8 cellular contexts compared by ENCODE assay signal in the genomic region with DNA sequence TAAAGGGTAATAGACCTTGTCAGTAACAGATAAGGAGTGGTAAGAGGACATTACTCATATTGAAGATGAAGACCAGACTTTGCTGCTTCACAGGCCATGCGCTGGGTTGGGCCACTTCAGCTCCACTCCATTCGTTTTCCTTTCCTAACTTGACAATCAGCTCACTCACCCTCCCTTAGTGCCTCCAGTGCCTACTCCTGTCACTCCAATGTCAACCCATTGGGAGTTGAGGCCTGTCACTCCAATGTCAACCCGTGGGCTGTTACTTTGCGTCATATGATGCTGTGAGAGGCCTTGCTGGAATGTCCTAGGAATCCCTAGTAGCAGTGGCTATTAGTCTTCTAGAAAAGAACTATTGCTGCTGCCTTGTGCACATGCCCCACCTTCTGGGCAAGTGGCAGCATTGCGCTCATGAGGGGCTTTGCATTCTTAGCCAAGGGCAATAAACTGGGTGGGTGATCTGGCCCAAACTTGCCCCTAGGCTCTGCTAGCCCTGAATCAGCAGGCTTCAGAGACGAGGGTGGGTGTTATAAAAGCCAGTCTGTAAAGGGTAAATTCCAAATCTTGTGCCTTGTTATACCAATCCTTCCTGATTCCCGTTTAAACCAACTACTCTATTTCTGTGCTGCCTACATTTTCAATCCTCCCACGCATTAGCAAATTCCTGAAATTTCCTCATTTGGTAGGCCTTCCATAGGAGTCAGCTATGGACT. TPM values are rescaled to one million over a fixed set of nuclear protein-coding genes. Genes with fewer than 3 reads are reported as not detected.
DNase-seq lines count a peak whose midpoint lies in the region; ATAC-seq and TF ChIP-seq lines count a peak whose summit lies in the region.

No MANE protein-coding gene starts in this region.

- no peaks in the 10 kb centered on the region for H3K4me1 ChIP-seq in body of pancreas

- WGBS in body of pancreas, 2 donors = 52 to 53% methylated on average over 7 to 8 of the region's 8 CpGs

- intact Hi-C loops in body of pancreas (cut with DNase I) = no loop called here

- H3K36me3 ChIP-seq in body of pancreas (replicated peaks in 1 of 2; ENCODE audit: insufficient read depth in 1 of 2, low read depth in 2 of 2) = peaks cover 11 to 13% of the 10 kb centered on the region in 2 donors

- TF ChIP-seq POLR2A in body of pancreas (IDR thresholded peaks at IDR 0.05) = no peak

- TF ChIP-seq CTCF in body of pancreas (IDR thresholded peaks at IDR 0.05) = peak; percentile 55 to 67 (median 60)

- H3K27me3 ChIP-seq in body of pancreas = no peaks in the 10 kb centered on the region

- no peaks in the 10 kb centered on the region for H3K9me3 ChIP-seq in body of pancreas

- DNase-seq in NOMO-1 (lab: John Stamatoyannopoulos, UW; ENCODE audit: unreplicated experiment in 2 of 2) (peak; percentile 18 to 56), NOMO-1 treated with dmso at 0.1 percent for 144 hours (lab: John Stamatoyannopoulos, UW; ENCODE audit: unreplicated experiment) (no peak), NCI-H187 (lab: John Stamatoyannopoulos, UW) (peak; percentile 50 to 78), UCSD-AML1 (lab: John Stamatoyannopoulos, UW; ENCODE audit: unreplicated experiment) (peak; percentile 52), body of pancreas (peak; percentile 40 to 58 (median 42)), iPS-NIHi11 (ENCODE audit: low spot score) (peak; percentile 86)
- peak; percentile 58 for DNase-seq in stimulated activated CD4-positive, alpha-beta T cell treated with anti-CD3 and anti-CD28 coated beads, Interleukin-12 subunit alpha, Interleukin-12 subunit beta, amount 100 ng/mL, for 4 hours

- peak overlapping the region in 2 of 4 donors; percentile 9 to 22 for H3K27ac ChIP-seq in body of pancreas

- ATAC-seq in body of pancreas (peak; percentile 60), HG02623 (IDR thresholded peaks at IDR 0.05; ENCODE audit: unreplicated experiment) (no peak)

- no peak overlapping the region for H3K4me3 ChIP-seq in body of pancreas

RNA-seq across cellular contexts. Expression of a gene that starts 36.1 kb away (rescaled TPM):
- 10 to 100 TPM; 52.7 to 56.8 TPM for total RNA-seq in body of pancreas

RNA-seq across cellular contexts. Expression of a gene that starts 51.7 kb away (rescaled TPM):
- 100 to 1,000 TPM; 155 to 179 TPM for total RNA-seq in body of pancreas
